In genomic region chr22:33274941-33275443, GRCh38 we compare ENCODE assay signal across 1 cellular context.
TF ChIP-seq lines count a peak whose summit lies in the region.

No MANE protein-coding gene starts in this region.

TF ChIP-seq in liver, 16 proteins besides CTCF, POLR2A, EP300 and RAD21 (continued from another document):
- TF ChIP-seq REST (IDR thresholded peaks at IDR 0.05) (peak; percentile 49), HNF4A (conservative IDR thresholded peaks at IDR 0.05) (peak; percentile 26 to 33), SP1 (IDR thresholded peaks at IDR 0.05) (no peak)
TF ChIP-seq in liver: peak in this region for 3.
